14 cellular contexts compared by ENCODE assay signal in the genomic region with DNA sequence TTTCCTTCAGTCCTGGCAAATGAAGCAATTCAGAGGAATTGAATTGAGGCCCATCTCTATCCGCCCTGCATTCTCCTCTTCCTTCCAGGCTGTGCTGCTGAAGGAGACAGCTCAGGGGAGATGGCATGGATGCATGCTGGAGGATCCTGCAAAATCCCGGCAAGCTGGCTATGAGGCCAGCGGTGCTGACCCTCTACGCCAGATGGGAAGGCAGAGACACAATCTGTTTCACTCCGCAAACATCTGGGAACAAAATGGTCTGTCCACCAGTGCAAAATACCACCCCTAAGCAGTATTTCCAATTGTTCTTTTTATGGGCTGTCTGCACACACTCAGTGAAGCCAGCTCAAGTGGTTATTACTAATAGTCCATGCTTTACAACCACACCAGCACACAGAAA.
"Had no signal": no experiment of that assay in that cellular context is flagged by ENCODE, and none has a peak within 500 bp of the region (broad histone marks: within the 10 kb centered on the region; RNA-seq: fewer than 3 reads in every experiment).

No MANE protein-coding gene starts in this region.

- H3K36me3 ChIP-seq: gastroesophageal sphincter, left ventricle myocardium inferior, thyroid gland, uterus had no signal

- H3K27me3 Mint-ChIP-seq: activated CD4-positive, alpha-beta T cell treated with anti-CD3 and anti-CD28 coated beads, Interleukin-2, amount 10 ng/mL, durations not matched to agents 7 days and 5 days; activated naive CD4-positive, alpha-beta T cell treated with anti-CD3 and anti-CD28 coated beads, Interleukin-2, amount 50 U/mL, for 24 hours had no signal

- H3K27me3 ChIP-seq: gastroesophageal sphincter, thyroid gland, uterus had no signal

- H3K4me1 ChIP-seq: gastroesophageal sphincter, left ventricle myocardium inferior, parathyroid adenoma, thyroid gland, uterus had no signal

- H3K27ac Mint-ChIP-seq: activated CD4-positive, alpha-beta T cell treated with anti-CD3 and anti-CD28 coated beads, Interleukin-2, amount 10 ng/mL, durations not matched to agents 7 days and 5 days; activated naive CD4-positive, alpha-beta T cell treated with anti-CD3 and anti-CD28 coated beads, Interleukin-2, amount 50 U/mL, for 24 hours; activated T-helper 2 cell treated with anti-CD3 and anti-CD28 coated beads, Interferon-gamma antibody, Interleukin-2, Interleukin-4, amounts not matched to agents 10 μg/mL and 5 μg/mL and 100 μg/mL, durations not matched to agents 14 hours and 24 hours and 36 hours had no signal

- H3K9me3 ChIP-seq: gastroesophageal sphincter, left ventricle myocardium inferior, thyroid gland, uterus had no signal

- H3K36me3 Mint-ChIP-seq: activated naive CD4-positive, alpha-beta T cell treated with anti-CD3 and anti-CD28 coated beads, Interleukin-2, amount 50 U/mL, for 24 hours had no signal

- H3K4me3 Mint-ChIP-seq: activated CD4-positive, alpha-beta T cell treated with anti-CD3 and anti-CD28 coated beads, Interleukin-2, amount 10 ng/mL, durations not matched to agents 7 days and 5 days; activated naive CD4-positive, alpha-beta T cell treated with anti-CD3 and anti-CD28 coated beads, Interleukin-2, amount 50 U/mL, for 24 hours had no signal

- H2AFZ ChIP-seq: parathyroid adenoma had no signal

- H3K79me2 ChIP-seq: parathyroid adenoma had no signal

- H3K27ac ChIP-seq: coronary artery, gastroesophageal sphincter, left ventricle myocardium inferior, parathyroid adenoma, thyroid gland, uterus had no signal

- H3K9ac ChIP-seq: parathyroid adenoma had no signal

- H3K9me3 Mint-ChIP-seq: activated CD4-positive, alpha-beta T cell treated with anti-CD3 and anti-CD28 coated beads, Interleukin-2, amount 10 ng/mL, durations not matched to agents 7 days and 5 days; activated naive CD4-positive, alpha-beta T cell treated with anti-CD3 and anti-CD28 coated beads, Interleukin-2, amount 50 U/mL, for 24 hours; activated T-helper 2 cell treated with anti-CD3 and anti-CD28 coated beads, Interferon-gamma antibody, Interleukin-2, Interleukin-4, amounts not matched to agents 10 μg/mL and 5 μg/mL and 100 μg/mL, durations not matched to agents 14 hours and 24 hours and 36 hours had no signal

- H3K4me3 ChIP-seq: coronary artery, gastroesophageal sphincter, left ventricle myocardium inferior, thyroid gland, uterus had no signal

- DNase-seq: activated CD4-positive, alpha-beta T cell treated with anti-CD3 and anti-CD28 coated beads, Interleukin-2, amount 10 ng/mL, durations not matched to agents 7 days and 5 days; activated CD4-positive, CD25-positive, alpha-beta regulatory T cell; central memory CD4-positive, alpha-beta T cell; effector CD4-positive, alpha-beta T cell; kidney; left ventricle myocardium inferior; mesenchymal stem cell; thyroid gland; uterus had no signal
